10 cellular contexts compared by ENCODE assay signal in genomic region chr2:207371877-207372276, GRCh38.
"Had no signal": no experiment of that assay in that cellular context is flagged by ENCODE, and none has a peak within 500 bp of the region (broad histone marks: within the 10 kb centered on the region; RNA-seq: fewer than 3 reads in every experiment).

No MANE protein-coding gene starts in this region.

- H3K27ac ChIP-seq: GM23248 had no signal

- H3K4me3 ChIP-seq: GM23248, GM23338, HAP-1 had no signal

- H2AFZ ChIP-seq: GM23248 had no signal

- DNase-seq: GM23248, GOT3, H7, H9, HCEC 1CT, HFFc6 had no signal

- H3K9me3 ChIP-seq: HAP-1 had no signal

- H3K9ac ChIP-seq: GM23248 had no signal

- H3K4me2 ChIP-seq: GM23338 had no signal

- FAIRE-seq: H1 had no signal

- ATAC-seq: GM23338, HCT116 had no signal

- H3K36me3 ChIP-seq: HAP-1 had no signal
